ENCODE assay signal across 31 cellular contexts in genomic region chr3:191795196-191795595, GRCh38.
"Had no signal": no experiment of that assay in that cellular context is flagged by ENCODE, and none has a peak within 500 bp of the region (broad histone marks: within the 10 kb centered on the region; RNA-seq: fewer than 3 reads in every experiment).

No MANE protein-coding gene starts in this region.

- H3K4me3 ChIP-seq: ascending aorta, MG63 had no signal

- H3K27me3 ChIP-seq: ascending aorta, MG63 had no signal

- H3K27me3 Mint-ChIP-seq: activated B cell treated with CpG ODN at 0.5 μM for 24 hours; activated CD4-positive, alpha-beta memory T cell treated with anti-CD3 and anti-CD28 coated beads for 36 hours; activated naive CD8-positive, alpha-beta T cell treated with anti-CD3 and anti-CD28 coated beads for 36 hours had no signal

- H3K4me1 ChIP-seq: ascending aorta had no signal

- H3K36me3 Mint-ChIP-seq: activated CD4-positive, alpha-beta memory T cell treated with anti-CD3 and anti-CD28 coated beads for 36 hours; activated naive CD8-positive, alpha-beta T cell treated with anti-CD3 and anti-CD28 coated beads for 36 hours had no signal

- H3K4me3 Mint-ChIP-seq: activated B cell treated with CpG ODN at 0.5 μM for 24 hours; activated CD4-positive, alpha-beta memory T cell treated with anti-CD3 and anti-CD28 coated beads for 36 hours; activated naive CD8-positive, alpha-beta T cell treated with anti-CD3 and anti-CD28 coated beads for 36 hours; activated T-cell treated with anti-CD3 and anti-CD28 coated beads, Interleukin-2, amount 50 U/mL, for 4 hours; activated T-helper 1 cell treated with anti-CD3 and anti-CD28 coated beads, Interleukin-12 subunit alpha, Interleukin-12 subunit beta, Interleukin-2, Interleukin-4 antibody, amounts not matched to agents 30 ng/mL and 10 ng/mL and 1 ng/mL, durations not matched to agents 14 hours and 24 hours and 36 hours had no signal

- H3K9me3 ChIP-seq: ascending aorta, MG63 had no signal

- DNase-seq: activated B cell treated with CpG ODN at 0.5 μM for 24 hours; activated CD4-positive, alpha-beta memory T cell treated with anti-CD3 and anti-CD28 coated beads for 36 hours; activated CD4-positive, alpha-beta T cell treated with anti-CD3 and anti-CD28 coated beads for 4 hours; activated CD4-positive, alpha-beta T cell treated with anti-CD3 and anti-CD28 coated beads, Interleukin-2, amount 50 U/mL, for 1 hour; activated CD4-positive, CD25-positive, alpha-beta regulatory T cell treated with anti-CD3 and anti-CD28 coated beads, Interleukin-2, amount 50 U/mL, for 72 hours; activated CD8-positive, alpha-beta memory T cell treated with anti-CD3 and anti-CD28 coated beads, Interleukin-2, amount 50 U/mL, for 4 hours; activated naive CD4-positive, alpha-beta T cell treated with anti-CD3 and anti-CD28 coated beads, Interleukin-2, amount 50 U/mL, for 16 hours; activated naive CD8-positive, alpha-beta T cell treated with anti-CD3 and anti-CD28 coated beads for 36 hours; activated T-cell treated with anti-CD3 and anti-CD28 coated beads for 4 hours; activated T-cell treated with anti-CD3 and anti-CD28 coated beads, Interleukin-2, amount 50 U/mL, for 4 hours; amniotic stem cell; MG63; NCI-H1048; NCI-H1105 treated with DMSO at 0.1 percent for 48 hours; NCI-H1436; NCI-H1694; NCI-H1930; NCI-H2081 treated with DMSO at 0.1 percent for 48 hours; NCI-H226; NCI-H446 treated with DMSO at 0.1 percent for 48 hours; NCI-H524; NCI-H748 treated with DMSO at 0.1 percent for 48 hours; NK-92 treated with Interleukin-12 subunit alpha and Interleukin-12 subunit beta, amount 100 ng/mL, for 24 hours; Right ventricle myocardium superior; SW 1271; T-helper 1 cell; T-helper 2 cell; T-helper 9 cell had no signal

- H3K4me1 Mint-ChIP-seq: activated B cell treated with CpG ODN at 0.5 μM for 24 hours; activated naive CD8-positive, alpha-beta T cell treated with anti-CD3 and anti-CD28 coated beads for 36 hours had no signal

- H3K27ac ChIP-seq: ascending aorta, VCaP had no signal

- H3K27ac Mint-ChIP-seq: activated B cell treated with CpG ODN at 0.5 μM for 24 hours; activated CD4-positive, alpha-beta memory T cell treated with anti-CD3 and anti-CD28 coated beads for 36 hours; activated naive CD8-positive, alpha-beta T cell treated with anti-CD3 and anti-CD28 coated beads for 36 hours; activated T-helper 1 cell treated with anti-CD3 and anti-CD28 coated beads, Interleukin-12 subunit alpha, Interleukin-12 subunit beta, Interleukin-2, Interleukin-4 antibody, amounts not matched to agents 30 ng/mL and 10 ng/mL and 1 ng/mL, durations not matched to agents 14 hours and 24 hours and 36 hours had no signal

- H3K36me3 ChIP-seq: ascending aorta, MG63 had no signal

- ATAC-seq: activated T-cell treated with anti-CD3 and anti-CD28 coated beads, Interleukin-2, amount 50 U/mL, for 4 hours had no signal
